ENCODE assay signal across 24 cellular contexts in the genomic region with DNA sequence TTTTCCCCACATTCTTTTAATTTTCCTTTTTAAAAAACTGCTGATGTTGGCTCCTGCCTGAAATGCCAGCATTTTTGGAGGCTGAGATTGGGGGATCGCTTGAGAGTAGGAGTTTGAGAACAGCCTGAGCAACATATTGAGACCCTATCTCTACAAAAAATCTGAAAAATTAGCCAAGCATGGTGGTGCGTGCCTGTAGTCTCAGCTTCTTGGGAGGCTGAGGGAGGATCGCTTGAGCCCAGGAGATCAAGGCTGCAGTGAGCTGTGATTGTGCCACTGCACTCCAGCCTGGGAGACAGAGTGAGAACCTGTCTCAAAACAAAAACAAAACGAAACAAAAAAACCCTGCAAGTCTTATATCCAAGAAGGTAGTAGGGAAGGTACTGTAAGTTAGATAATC.
"Had no signal": no experiment of that assay in that cellular context is flagged by ENCODE, and none has a peak within 500 bp of the region (broad histone marks: within the 10 kb centered on the region; RNA-seq: fewer than 3 reads in every experiment).

No MANE protein-coding gene starts in this region.

- H3K4me3 Mint-ChIP-seq: mesothelial cell of epicardium, naive B cell had no signal

- H3K27ac ChIP-seq: coronary artery, dorsolateral prefrontal cortex, esophagus muscularis mucosa, foreskin keratinocyte, gastrocnemius medialis, heart right ventricle, left lung, lower lobe of right lung had no signal

- H3K27me3 Mint-ChIP-seq: naive B cell had no signal

- DNase-seq: dermis blood vessel endothelial cell; dorsolateral prefrontal cortex; effector CD4-positive, alpha-beta T cell; effector memory CD4-positive, alpha-beta T cell; foreskin keratinocyte; gastrocnemius medialis; glutamatergic neuron; head of caudate nucleus; heart right ventricle; hippocampal formation; left cardiac atrium; left ventricle myocardium superior; lower lobe of right lung; mesenchymal stem cell; mucosa of descending colon; naive B cell had no signal

- H3K27ac Mint-ChIP-seq: mesothelial cell of epicardium had no signal

- H3K4me3 ChIP-seq: coronary artery, dorsolateral prefrontal cortex, esophagus muscularis mucosa, gastrocnemius medialis, heart right ventricle, left lung, lower lobe of right lung, mucosa of descending colon had no signal

- H3K27me3 ChIP-seq: dorsolateral prefrontal cortex, esophagus muscularis mucosa, foreskin keratinocyte, gastrocnemius medialis, heart right ventricle, left lung had no signal

- H3K9me3 ChIP-seq: lower lobe of right lung had no signal

- FAIRE-seq: colon, endothelial cell of umbilical vein, islet of Langerhans, keratinocyte had no signal
